ENCODE assay signal across 21 cellular contexts in genomic region chr12:48758737-48759136, GRCh38. TPM values are rescaled to one million over a fixed set of nuclear protein-coding genes. Genes with fewer than 3 reads are reported as not detected.
DNase-seq lines count a peak whose midpoint lies in the region; ATAC-seq, FAIRE-seq and TF ChIP-seq lines count a peak whose summit lies in the region.
"Had no signal": no experiment of that assay in that cellular context is flagged by ENCODE, and none has a peak within 500 bp of the region (broad histone marks: within the 10 kb centered on the region; RNA-seq: fewer than 3 reads in every experiment).

No MANE protein-coding gene starts in this region.

- no peak for FAIRE-seq in HepG2 (lab: Jason Lieb, UNC)
- FAIRE-seq: A549, D721Med, G401.6, GM12891, HTR-8/SVneo had no signal

- POLR2A ChIA-PET in HepG2 (lab: Yijun Ruan, JAX) = no interaction called here

- peaks cover 6% of the 10 kb centered on the region for H3K4me1 ChIP-seq in Loucy (ENCODE audit: insufficient read depth, low read length, poor library complexity, severe bottlenecking)
- H3K4me1 ChIP-seq in neural progenitor cell = no peaks in the 10 kb centered on the region
- H3K4me1 ChIP-seq in upper lobe of right lung = no peaks in the 10 kb centered on the region
- H3K4me1 ChIP-seq in HepG2 (ENCODE audit: insufficient read depth, low read length) = no peaks in the 10 kb centered on the region
- H3K4me1 ChIP-seq: A549, BE2C, HAP-1 had no signal

- no TSS peak for BruUV-seq in HepG2 (replicated peaks; lab: Mats Ljungman, UMichigan)

- H3K36me3 ChIP-seq in Loucy (ENCODE audit: insufficient read depth, low read length) (no peaks in the 10 kb centered on the region), neural progenitor cell (no peaks in the 10 kb centered on the region), upper lobe of right lung (no peaks in the 10 kb centered on the region), HepG2 (replicated peaks in 1 of 2; ENCODE audit: control insufficient read depth in 1 of 2, insufficient read depth in 2 of 2, low read length in 2 of 2) (no peaks in the 10 kb centered on the region)
- H3K36me3 ChIP-seq: BE2C, HAP-1 had no signal

- H3K27ac Mint-ChIP-seq in neural progenitor cell = no peak overlapping the region
- H3K27ac Mint-ChIP-seq: HFFc6 had no signal

- TF ChIP-seq EP300 in HepG2 (IDR thresholded peaks at IDR 0.05; ENCODE audit: low read depth in 2 of 2, low read length in 2 of 2) (no peak), HepG2 (CRISPR knock-in tag; IDR thresholded peaks at IDR 0.05; ENCODE audit: borderline replicate concordance) (no peak)

- H3K9me3 Mint-ChIP-seq in neural progenitor cell = no peaks in the 10 kb centered on the region
- H3K9me3 Mint-ChIP-seq: CD4-positive, alpha-beta memory T cell; HFFc6 had no signal

- no peaks in the 10 kb centered on the region for H3K4me1 Mint-ChIP-seq in neural progenitor cell
- H3K4me1 Mint-ChIP-seq: CD4-positive, alpha-beta memory T cell had no signal

- TF ChIP-seq CTCF in Loucy (conservative IDR thresholded peaks at IDR 0.05; ENCODE audit: low read length) = no peak
- no peak for TF ChIP-seq CTCF in fibroblast of the aortic adventitia (IDR thresholded peaks at IDR 0.05; ENCODE audit: insufficient read depth, low read length)
- TF ChIP-seq CTCF in neural progenitor cell (IDR thresholded peaks at IDR 0.05) = no peak
- TF ChIP-seq CTCF in upper lobe of right lung (IDR thresholded peaks at IDR 0.05) = no peak
- no peak for TF ChIP-seq CTCF in HepG2 (CRISPR knock-in tag; IDR thresholded peaks at IDR 0.05)

- no peak for TF ChIP-seq POLR2A in HepG2 (IDR thresholded peaks at IDR 0.05; ENCODE audit: insufficient read depth in 1 of 2, low read depth in 2 of 2, low read length in 2 of 2)

- H3K4me3 Mint-ChIP-seq in neural progenitor cell = no peak overlapping the region
- H3K4me3 Mint-ChIP-seq: CD4-positive, alpha-beta memory T cell; HFFc6 had no signal

- H3K27ac ChIP-seq in neural progenitor cell = no peak overlapping the region
- H3K27ac ChIP-seq in upper lobe of right lung = no peak overlapping the region
- H3K27ac ChIP-seq in HepG2 (ENCODE audit: extremely low read length, insufficient read depth, low read length) = no peak overlapping the region
- H3K27ac ChIP-seq: A549, C4-2B had no signal

- H3K9me3 ChIP-seq in Loucy (ENCODE audit: insufficient read depth, low read depth, low read length) (no peaks in the 10 kb centered on the region), neural progenitor cell (ENCODE audit: low read depth) (no peaks in the 10 kb centered on the region), upper lobe of right lung (no peaks in the 10 kb centered on the region), HepG2 (ENCODE audit: low read length) (no peaks in the 10 kb centered on the region)
- H3K9me3 ChIP-seq: A549, BE2C, HAP-1 had no signal

- no peaks in the 10 kb centered on the region for H3K27me3 ChIP-seq in Loucy (ENCODE audit: insufficient read depth, low read length, poor library complexity, severe bottlenecking)
- H3K27me3 ChIP-seq in neural progenitor cell = no peaks in the 10 kb centered on the region
- no peaks in the 10 kb centered on the region for H3K27me3 ChIP-seq in upper lobe of right lung
- H3K27me3 ChIP-seq in HepG2 (ENCODE audit: control insufficient read depth in 1 of 2, insufficient read depth in 2 of 2, low read length in 2 of 2) = peaks cover 0 to 2% of the 10 kb centered on the region in 2 experiments; a peak in 1 of 5 replicates
- H3K27me3 ChIP-seq: BE2C had no signal

- H3K36me3 Mint-ChIP-seq in neural progenitor cell = no peaks in the 10 kb centered on the region
- H3K36me3 Mint-ChIP-seq: CD4-positive, alpha-beta memory T cell had no signal

- intact Hi-C loops in upper lobe of right lung (cut with DNase I) = no loop called here
- intact Hi-C loops in HepG2 (cut with micrococcal nuclease; ENCODE audit: unreplicated experiment) = no loop called here

- H3K79me2 ChIP-seq in Loucy (ENCODE audit: insufficient read depth, low read length) = no peaks in the 10 kb centered on the region
- H3K79me2 ChIP-seq in neural progenitor cell (ENCODE audit: low read depth) = no peaks in the 10 kb centered on the region
- H3K79me2 ChIP-seq in HepG2 (ENCODE audit: insufficient read depth, low read length) = no peaks in the 10 kb centered on the region

- H2AFZ ChIP-seq in Loucy (ENCODE audit: low read length) (peak overlapping the region; percentile 88), neural progenitor cell (replicated peaks) (peak overlapping the region; percentile 34), HepG2 (ENCODE audit: low read length) (no peak overlapping the region)

- H3F3A ChIP-seq in Loucy (ENCODE audit: low read depth) = no peaks in the 10 kb centered on the region
- peaks cover 5% of the 10 kb centered on the region for H3F3A ChIP-seq in neural progenitor cell (ENCODE audit: low read depth)

- in situ Hi-C loops in HepG2 (cut with HindIII; ENCODE audit: extremely low pct_ligation_motif_present, low pct_unique_long_range_greater_than_20kb) = no loop called here

- H4K20me1 ChIP-seq in Loucy (ENCODE audit: insufficient read depth, low read length, poor library complexity, severe bottlenecking) (no peaks in the 10 kb centered on the region), neural progenitor cell (ENCODE audit: low read depth) (no peaks in the 10 kb centered on the region), HepG2 (ENCODE audit: insufficient read depth, low read length) (no peaks in the 10 kb centered on the region)

- TF ChIP-seq RAD21 in HepG2 (CRISPR knock-in tag; IDR thresholded peaks at IDR 0.05) = no peak

- H3K9ac ChIP-seq in Loucy (ENCODE audit: low read depth, low read length, poor library complexity, severe bottlenecking) (no peak overlapping the region), neural progenitor cell (no peak overlapping the region), HepG2 (ENCODE audit: insufficient read depth, low read depth, low read length) (no peak overlapping the region)

- DNase-seq in fibroblast of the aortic adventitia (ENCODE audit: low read depth) (peak; percentile 39), neural progenitor cell (ENCODE audit: low spot score) (no peak), upper lobe of right lung (no peak), HepG2 (ENCODE audit: low spot score) (no peak), SHP77 treated with DMSO at 0.1 percent for 48 hours (lab: John Stamatoyannopoulos, UW) (no peak)
- DNase-seq: BE2C; CD4-positive, alpha-beta memory T cell; DMS153; DMS79 treated with DMSO at 0.1 percent for 48 hours; EL; GOT3; HFFc6 had no signal

- no peaks in the 10 kb centered on the region for H3K9me2 ChIP-seq in Loucy (replicated peaks; ENCODE audit: low read depth, low read length)

- CTCF ChIA-PET in HepG2 (lab: Yijun Ruan, JAX; ENCODE audit: low intra/inter-chr PET ratio, low total read pairs) = no interaction called here

- H3K4me3 ChIP-seq in Loucy (ENCODE audit: low read length, poor library complexity, severe bottlenecking) = no peak overlapping the region
- H3K4me3 ChIP-seq in fibroblast of the aortic adventitia (ENCODE audit: low read depth, low read length) = no peak overlapping the region
- no peak overlapping the region for H3K4me3 ChIP-seq in neural progenitor cell
- H3K4me3 ChIP-seq in upper lobe of right lung = no peak overlapping the region
- no peak overlapping the region for H3K4me3 ChIP-seq in HepG2 (replicated peaks in 1 of 3; ENCODE audit: insufficient read depth in 1 of 3, low read depth in 2 of 3, low read length in 3 of 3)
- H3K4me3 ChIP-seq: A549, HAP-1 had no signal

- H3K4me2 ChIP-seq in Loucy (ENCODE audit: low read depth, low read length, poor library complexity, severe bottlenecking) = no peak overlapping the region
- no peak overlapping the region for H3K4me2 ChIP-seq in neural progenitor cell
- no peak overlapping the region for H3K4me2 ChIP-seq in HepG2 (ENCODE audit: low read depth, low read length)
- H3K4me2 ChIP-seq: A549 had no signal

- ATAC-seq in upper lobe of right lung (peak; percentile 76), HepG2 (no peak), GM21515 (IDR thresholded peaks at IDR 0.05; ENCODE audit: unreplicated experiment) (no peak)

- no peaks in the 10 kb centered on the region for H3K27me3 Mint-ChIP-seq in neural progenitor cell (ENCODE audit: insufficient read depth, low read depth)
- H3K27me3 Mint-ChIP-seq: CD4-positive, alpha-beta memory T cell had no signal

RNA-seq across cellular contexts. Expression of gene ADCY6, which starts 30.2 kb away (rescaled TPM):
- total RNA-seq in fibroblast of the aortic adventitia (ENCODE audit: low replicate concordance) (30.3 and 31.5 TPM in 2 replicates), neural progenitor cell (ENCODE audit: low replicate concordance) (22.4 and 42.4 TPM in 2 replicates), upper lobe of right lung (42.9 TPM), HepG2 (2016; rRNA removed; fragmentation: Illumina TruSeq; extraction: Trizol) (6.8 and 10.6 TPM in 2 replicates)
- 1.0 and 1.9 TPM in 2 replicates for total RNA-seq in HepG2 (2016; cell fraction: cytosol; rRNA removed; fragmentation: Illumina TruSeq; extraction: Trizol; ENCODE audit: low read depth)
- 6.2 and 13.4 TPM in 2 replicates for total RNA-seq in HepG2 (2016; cell fraction: insoluble cytoplasmic fraction; rRNA removed; fragmentation: Illumina TruSeq; extraction: Trizol)
- total RNA-seq in HepG2 (2016; cell fraction: membrane; rRNA removed; fragmentation: Illumina TruSeq; extraction: Trizol) = 4.6 and 4.7 TPM in 2 replicates
- 14.5 and 16.8 TPM in 2 replicates for total RNA-seq in HepG2 (2016; cell fraction: nucleus; rRNA removed; fragmentation: Illumina TruSeq; extraction: Trizol)
- polyA plus RNA-seq in HepG2 (2011; rRNA removed) = 11.8 and 15.4 TPM in 2 replicates
- polyA plus RNA-seq in HepG2 (2011; cell fraction: cytosol; rRNA removed) = 9.2 and 11.5 TPM in 2 replicates
- 54.8 and 59.8 TPM in 2 replicates for polyA plus RNA-seq in HepG2 (2011; cell fraction: nucleus; rRNA removed)
- polyA plus RNA-seq in HepG2 (2012) = 9.1 and 10.5 TPM in 2 replicates
- 0.58 and 0.87 TPM in 2 replicates for polyA plus RNA-seq in HepG2 (2016; cell fraction: cytosol; fragmentation: Illumina TruSeq; extraction: Trizol; ENCODE audit: low read depth)
- polyA plus RNA-seq in HepG2 (2016; cell fraction: insoluble cytoplasmic fraction; fragmentation: Illumina TruSeq; extraction: Trizol; ENCODE audit: low read depth) = 4.3 and 5.7 TPM in 2 replicates
- 1.6 and 2.5 TPM in 2 replicates for polyA plus RNA-seq in HepG2 (2016; cell fraction: membrane; fragmentation: Illumina TruSeq; extraction: Trizol; ENCODE audit: low read depth)
- polyA plus RNA-seq in HepG2 (2016; cell fraction: nucleus; fragmentation: Illumina TruSeq; extraction: Trizol; ENCODE audit: insufficient read depth, low read depth) = 29.2 and 33.7 TPM in 2 replicates
- polyA minus RNA-seq in HepG2 (2011; rRNA and poly(A)+ RNA removed; ENCODE audit: low replicate concordance) = 48.0 and 70.3 TPM in 2 replicates
- polyA minus RNA-seq in HepG2 (2011; cell fraction: cytosol; rRNA and poly(A)+ RNA removed) = 17.7 and 22.5 TPM in 2 replicates
- 21.5 and 22.5 TPM in 2 replicates for polyA minus RNA-seq in HepG2 (2011; cell fraction: nucleus; rRNA and poly(A)+ RNA removed)
- total RNA-seq: CD4-positive, alpha-beta memory T cell had no signal
- polyA plus RNA-seq: CD4-positive, alpha-beta memory T cell had no signal

RNA-seq across cellular contexts. Expression of gene CCNT1, which starts 42.2 kb away (rescaled TPM):
- 21.1 and 34.3 TPM in 2 replicates for total RNA-seq in fibroblast of the aortic adventitia (ENCODE audit: low replicate concordance)
- total RNA-seq in neural progenitor cell (ENCODE audit: low replicate concordance) = 43.1 and 64.2 TPM in 2 replicates
- total RNA-seq in upper lobe of right lung = 31.2 TPM
- 26.8 and 28.2 TPM in 2 replicates for total RNA-seq in HepG2 (2016; rRNA removed; fragmentation: Illumina TruSeq; extraction: Trizol)
- 1.8 and 2.3 TPM in 2 replicates for total RNA-seq in HepG2 (2016; cell fraction: cytosol; rRNA removed; fragmentation: Illumina TruSeq; extraction: Trizol; ENCODE audit: low read depth)
- 26.7 and 27.8 TPM in 2 replicates for total RNA-seq in HepG2 (2016; cell fraction: insoluble cytoplasmic fraction; rRNA removed; fragmentation: Illumina TruSeq; extraction: Trizol)
- total RNA-seq in HepG2 (2016; cell fraction: membrane; rRNA removed; fragmentation: Illumina TruSeq; extraction: Trizol) = 7.3 and 8.1 TPM in 2 replicates
- 37.9 and 44.9 TPM in 2 replicates for total RNA-seq in HepG2 (2016; cell fraction: nucleus; rRNA removed; fragmentation: Illumina TruSeq; extraction: Trizol)
- polyA plus RNA-seq in HepG2 (2011; rRNA removed) = 15.3 and 18.0 TPM in 2 replicates
- 6.5 and 9.2 TPM in 2 replicates for polyA plus RNA-seq in HepG2 (2011; cell fraction: cytosol; rRNA removed)
- polyA plus RNA-seq in HepG2 (2011; cell fraction: nucleus; rRNA removed) = 22.2 and 26.3 TPM in 2 replicates
- polyA plus RNA-seq in HepG2 (2012) = 8.8 and 11.3 TPM in 2 replicates
- 0.57 and 0.90 TPM in 2 replicates for polyA plus RNA-seq in HepG2 (2016; cell fraction: cytosol; fragmentation: Illumina TruSeq; extraction: Trizol; ENCODE audit: low read depth)
- polyA plus RNA-seq in HepG2 (2016; cell fraction: insoluble cytoplasmic fraction; fragmentation: Illumina TruSeq; extraction: Trizol; ENCODE audit: low read depth) = 6.8 and 7.5 TPM in 2 replicates
- polyA plus RNA-seq in HepG2 (2016; cell fraction: membrane; fragmentation: Illumina TruSeq; extraction: Trizol; ENCODE audit: low read depth) = 1.6 and 2.0 TPM in 2 replicates
- polyA plus RNA-seq in HepG2 (2016; cell fraction: nucleus; fragmentation: Illumina TruSeq; extraction: Trizol; ENCODE audit: insufficient read depth, low read depth) = 36.1 and 37.6 TPM in 2 replicates
- 28.4 and 91.5 TPM in 2 replicates for polyA minus RNA-seq in HepG2 (2011; rRNA and poly(A)+ RNA removed; ENCODE audit: low replicate concordance)
- polyA minus RNA-seq in HepG2 (2011; cell fraction: cytosol; rRNA and poly(A)+ RNA removed) = 20.2 and 20.4 TPM in 2 replicates
- polyA minus RNA-seq in HepG2 (2011; cell fraction: nucleus; rRNA and poly(A)+ RNA removed) = 43.1 and 62.9 TPM in 2 replicates

RNA-seq across cellular contexts. Expression of gene CACNB3, which starts 59.6 kb away (rescaled TPM):
- total RNA-seq in fibroblast of the aortic adventitia (ENCODE audit: low replicate concordance) (16.1 and 27.7 TPM in 2 replicates), neural progenitor cell (ENCODE audit: low replicate concordance) (25.0 and 31.3 TPM in 2 replicates), upper lobe of right lung (24.4 TPM), HepG2 (2016; rRNA removed; fragmentation: Illumina TruSeq; extraction: Trizol) (0.29 TPM in 1 of 2 replicates, not detected in the other)
- not detected in 2 replicates for total RNA-seq in HepG2 (2016; cell fraction: cytosol; rRNA removed; fragmentation: Illumina TruSeq; extraction: Trizol; ENCODE audit: low read depth)
- total RNA-seq in HepG2 (2016; cell fraction: insoluble cytoplasmic fraction; rRNA removed; fragmentation: Illumina TruSeq; extraction: Trizol) = 0.24 and 0.25 TPM in 2 replicates
- 0.31 and 0.48 TPM in 2 replicates for total RNA-seq in HepG2 (2016; cell fraction: membrane; rRNA removed; fragmentation: Illumina TruSeq; extraction: Trizol)
- 0.16 TPM in 1 of 2 replicates, not detected in the other for total RNA-seq in HepG2 (2016; cell fraction: nucleus; rRNA removed; fragmentation: Illumina TruSeq; extraction: Trizol)
- 0.54 and 0.88 TPM in 2 replicates for polyA plus RNA-seq in HepG2 (2011; rRNA removed)
- polyA plus RNA-seq in HepG2 (2011; cell fraction: cytosol; rRNA removed) = 0.27 and 0.38 TPM in 2 replicates
- 1.9 and 2.8 TPM in 2 replicates for polyA plus RNA-seq in HepG2 (2011; cell fraction: nucleus; rRNA removed)
- 0.31 and 0.96 TPM in 2 replicates for polyA plus RNA-seq in HepG2 (2012)
- 0.18 and 0.26 TPM in 2 replicates for polyA plus RNA-seq in HepG2 (2016; cell fraction: cytosol; fragmentation: Illumina TruSeq; extraction: Trizol; ENCODE audit: low read depth)
- polyA plus RNA-seq in HepG2 (2016; cell fraction: insoluble cytoplasmic fraction; fragmentation: Illumina TruSeq; extraction: Trizol; ENCODE audit: low read depth) = 0.09 and 0.19 TPM in 2 replicates
- polyA plus RNA-seq in HepG2 (2016; cell fraction: membrane; fragmentation: Illumina TruSeq; extraction: Trizol; ENCODE audit: low read depth) = 0.48 TPM in 1 of 2 replicates, not detected in the other
- polyA plus RNA-seq in HepG2 (2016; cell fraction: nucleus; fragmentation: Illumina TruSeq; extraction: Trizol; ENCODE audit: insufficient read depth, low read depth) = 1.0 and 1.1 TPM in 2 replicates
- polyA minus RNA-seq in HepG2 (2011; rRNA and poly(A)+ RNA removed; ENCODE audit: low replicate concordance) = 0.36 and 23.6 TPM in 2 replicates
- polyA minus RNA-seq in HepG2 (2011; cell fraction: cytosol; rRNA and poly(A)+ RNA removed) = not detected in 2 replicates
- polyA minus RNA-seq in HepG2 (2011; cell fraction: nucleus; rRNA and poly(A)+ RNA removed) = 0.87 and 1.2 TPM in 2 replicates

Comparison
In these comparisons a context has a peak if more than half of its experiments do, and no peak if none do; other contexts are left out.
1. RNA of gene CACNB3, which starts 59.6 kb away (total RNA-seq): 16.1 to 27.7 TPM in fibroblast of the aortic adventitia, 25.0 to 31.3 TPM in neural progenitor cell and 24.4 TPM in upper lobe of right lung (single experiment); 0.16 to 0.48 TPM in HepG2; every median in the first group is over 10 times any median in the second.